In genomic region chr2:11342561-11343343, GRCh38 we compare ENCODE assay signal across 8 cellular contexts. TPM values are rescaled to one million over a fixed set of nuclear protein-coding genes. Genes with fewer than 3 reads are reported as not detected.
DNase-seq lines count a peak whose midpoint lies in the region; ATAC-seq and TF ChIP-seq lines count a peak whose summit lies in the region.

No MANE protein-coding gene starts in this region.

- H3K27ac ChIP-seq in adrenal gland, result peak overlapping the region; percentile 47 to 100 (median 96)

- no peak for TF ChIP-seq CTCF in adrenal gland (IDR thresholded peaks at IDR 0.05)

- peak in 1 of 2 donors; percentile 60 for TF ChIP-seq POLR2A in adrenal gland (IDR thresholded peaks at IDR 0.05)

- DNase-seq in NCI-H2227 (lab: John Stamatoyannopoulos, UW; ENCODE audit: unreplicated experiment) (peak; percentile 35), NCI-H2227 treated with DMSO at 0.1 percent for 48 hours (lab: John Stamatoyannopoulos, UW) (no peak), MG63 (peak; percentile 67), adrenal gland (peak in 3 of 7 donors; percentile 30 to 40 (median 31)), inferior parietal cortex (ENCODE audit: extremely low spot score) (peak; percentile 47)
- DNase-seq in stimulated activated effector memory CD8-positive, alpha-beta T cell treated with anti-CD3 and anti-CD28 coated beads, Interleukin-12 subunit alpha, Interleukin-12 subunit beta, amount 100 ng/mL, for 72 hours (ENCODE audit: low spot score in 2 of 2), result no peak

- H3K36me3 Mint-ChIP-seq in stimulated activated effector memory CD8-positive, alpha-beta T cell treated with anti-CD3 and anti-CD28 coated beads, Interleukin-12 subunit alpha, Interleukin-12 subunit beta, amount 100 ng/mL, for 72 hours, result peaks cover 7% of the 10 kb centered on the region

- H3K4me3 ChIP-seq in MG63, result peak overlapping the region; percentile 73
- H3K4me3 ChIP-seq in adrenal gland, result peak overlapping the region in 3 of 4 donors; percentile 31 to 78 (median 65)

- H3K36me3 ChIP-seq in MG63 (no peaks in the 10 kb centered on the region), adrenal gland (replicated peaks in 1 of 2) (no peaks in the 10 kb centered on the region)

- H3K9me3 Mint-ChIP-seq in stimulated activated effector memory CD8-positive, alpha-beta T cell treated with anti-CD3 and anti-CD28 coated beads, Interleukin-12 subunit alpha, Interleukin-12 subunit beta, amount 100 ng/mL, for 72 hours, result no peaks in the 10 kb centered on the region

- peaks cover 10 to 43% of the 10 kb centered on the region in 2 donors for H3K4me1 ChIP-seq in adrenal gland (replicated peaks in 1 of 2)

- H3K27me3 ChIP-seq in MG63, result no peaks in the 10 kb centered on the region
- H3K27me3 ChIP-seq in adrenal gland, result no peaks in the 10 kb centered on the region

- ATAC-seq in stimulated activated effector memory CD8-positive, alpha-beta T cell treated with anti-CD3 and anti-CD28 coated beads, Interleukin-12 subunit alpha, Interleukin-12 subunit beta, amount 100 ng/mL, for 72 hours, result no peak
- ATAC-seq in HG03095 (IDR thresholded peaks at IDR 0.05; ENCODE audit: unreplicated experiment) (no peak), GM18517 (IDR thresholded peaks at IDR 0.05; ENCODE audit: unreplicated experiment) (no peak)

- intact Hi-C loops in adrenal gland (cut with DNase I), result loop anchor here in 1 of 2 donors (5.0 kb wide), 1 partner anchor 65 kb away; no protein-coding TSS in a partner anchor

- H3K27ac Mint-ChIP-seq in stimulated activated effector memory CD8-positive, alpha-beta T cell treated with anti-CD3 and anti-CD28 coated beads, Interleukin-12 subunit alpha, Interleukin-12 subunit beta, amount 100 ng/mL, for 72 hours, result peak overlapping the region; percentile 95

- WGBS in adrenal gland, 4 donors, result 2 to 5% (median 2%) methylated on average over 13 of the region's 13 CpGs

- H3K4me3 Mint-ChIP-seq in stimulated activated effector memory CD8-positive, alpha-beta T cell treated with anti-CD3 and anti-CD28 coated beads, Interleukin-12 subunit alpha, Interleukin-12 subunit beta, amount 100 ng/mL, for 72 hours, result peak overlapping the region; percentile 95

- peaks cover 18% of the 10 kb centered on the region for H3K4me1 Mint-ChIP-seq in stimulated activated effector memory CD8-positive, alpha-beta T cell treated with anti-CD3 and anti-CD28 coated beads, Interleukin-12 subunit alpha, Interleukin-12 subunit beta, amount 100 ng/mL, for 72 hours

- H3K9me3 ChIP-seq in MG63 (no peaks in the 10 kb centered on the region), adrenal gland (replicated peaks in 1 of 3) (no peaks in the 10 kb centered on the region)

RNA-seq across cellular contexts. Expression of gene ROCK2, which starts 1.7 kb away (rescaled TPM):
- total RNA-seq in MG63 (2014; rRNA removed; shearing (Covaris generic); ENCODE audit: low replicate concordance), result 15.9 and 19.7 TPM in 2 replicates
- 10 to 100 TPM; 23.9 to 46.6 (median 28.7) TPM for total RNA-seq in adrenal gland
- polyA plus RNA-seq in adrenal gland, result 10 to 100 TPM in 1 of 3 donors, 1 to 10 TPM in 2; 5.0 to 23.0 (median 7.6) TPM

Comparison
In these comparisons a context has a peak if more than half of its experiments do, and no peak if none do; other contexts are left out.
1. DNase-seq: peak in NCI-H2227 (single experiment), MG63 (single experiment) and inferior parietal cortex (single experiment); none in NCI-H2227 treated with DMSO at 0.1 percent for 48 hours (single experiment) and stimulated activated effector memory CD8-positive, alpha-beta T cell treated with anti-CD3 and anti-CD28 coated beads, Interleukin-12 subunit alpha, Interleukin-12 subunit beta, amount 100 ng/mL, for 72 hours (0 of 2).